In genomic region chr9:69171049-69171448, GRCh38 we compare ENCODE assay signal across 14 cellular contexts. TPM values are rescaled to one million over a fixed set of nuclear protein-coding genes. Genes with fewer than 3 reads are reported as not detected.
DNase-seq lines count a peak whose midpoint lies in the region; ATAC-seq, FAIRE-seq and TF ChIP-seq lines count a peak whose summit lies in the region.
"Had no signal": no experiment of that assay in that cellular context is flagged by ENCODE, and none has a peak within 500 bp of the region (broad histone marks: within the 10 kb centered on the region; RNA-seq: fewer than 3 reads in every experiment).

No MANE protein-coding gene starts in this region.

- H3K9me1 ChIP-seq in K562 (ENCODE audit: control insufficient read depth, insufficient read depth, low read length): no peaks in the 10 kb centered on the region

- H3K4me3 ChIP-seq in left ventricle myocardium inferior: no peak overlapping the region
- H3K4me3 ChIP-seq in K562: no peak overlapping the region
- H3K4me3 ChIP-seq in vagina: no peak overlapping the region
- H3K4me3 ChIP-seq: adrenal gland had no signal

- peak; percentile 76; the same call in 1 of the 2 replicates for TF ChIP-seq EP300 in K562 (IDR thresholded peaks at IDR 0.05; ENCODE audit: low read length)

- peaks cover 43% of the 10 kb centered on the region for H3K4me1 Mint-ChIP-seq in activated T-cell treated with anti-CD3 and anti-CD28 coated beads, Interleukin-2, amount 50 U/mL, for 24 hours (ENCODE audit: low read depth)

- DNase-seq in left ventricle myocardium inferior (no peak), Right ventricle myocardium superior (no peak), K562 (ENCODE audit: extremely low read depth in 1 of 4, low spot score in 3 of 4) (peak in 3 of 4 experiments; percentile 17 to 85 (median 71)), islet precursor cell (peak; percentile 75), vagina (ENCODE audit: extremely low spot score in 2 of 2) (no peak), NCI-H1436 (lab: John Stamatoyannopoulos, UW) (no peak), NCI-H1930 (lab: John Stamatoyannopoulos, UW) (no peak)
- DNase-seq in activated T-cell treated with anti-CD3 and anti-CD28 coated beads, Interleukin-2, amount 50 U/mL, for 24 hours: no peak
- DNase-seq: activated T-cell treated with anti-CD3 and anti-CD28 coated beads, Interleukin-2, amount 50 U/mL, for 1 hour; adrenal gland; effector CD4-positive, alpha-beta T cell; NCI-H1048; NCI-H69; stimulated activated CD4-positive, alpha-beta T cell treated with anti-CD3 and anti-CD28 coated beads, Interleukin-1b, Interleukin-23, amount 100 ng/mL, for 48 hours had no signal

- no peaks in the 10 kb centered on the region for H3K27me3 ChIP-seq in left ventricle myocardium inferior (ENCODE audit: low read depth)
- no peaks in the 10 kb centered on the region for H3K27me3 ChIP-seq in K562 (ENCODE audit: control insufficient read depth in 2 of 2, insufficient read depth in 2 of 2, low read length in 2 of 2)
- no peaks in the 10 kb centered on the region for H3K27me3 ChIP-seq in vagina
- H3K27me3 ChIP-seq: adrenal gland had no signal

- no peak for TF ChIP-seq CTCF in left ventricle myocardium inferior (IDR thresholded peaks at IDR 0.05; ENCODE audit: borderline replicate concordance)
- no peak for TF ChIP-seq CTCF in K562 (IDR thresholded peaks at IDR 0.05 in 2 of 3, conservative IDR thresholded peaks at IDR 0.05 in 1 of 3; ENCODE audit: insufficient read depth in 2 of 3, low read depth in 1 of 3, low read length in 3 of 3)
- TF ChIP-seq CTCF in vagina (IDR thresholded peaks at IDR 0.05): no peak

- FAIRE-seq in K562 (lab: Jason Lieb, UNC): peak; percentile 90

- H2AFZ ChIP-seq in K562 (ENCODE audit: low read depth, low read length): no peak overlapping the region

- TF ChIP-seq POLR2A in K562 (conservative IDR thresholded peaks at IDR 0.05) (no peak), vagina (IDR thresholded peaks at IDR 0.05) (no peak)

- intact Hi-C loops in left ventricle myocardium inferior (cut with micrococcal nuclease) (no loop called here), Right ventricle myocardium superior (cut with DNase I) (loop anchor here (2.0 kb wide), 1 partner anchor 28 kb away; no protein-coding TSS in a partner anchor), K562 (cut with micrococcal nuclease) (no loop called here), vagina (cut with DNase I) (loop anchor here (5.0 kb wide), 1 partner anchor 39 kb away; no protein-coding TSS in a partner anchor)

- H3K9me3 Mint-ChIP-seq in activated T-cell treated with anti-CD3 and anti-CD28 coated beads, Interleukin-2, amount 50 U/mL, for 24 hours: no peaks in the 10 kb centered on the region

- H3K27ac Mint-ChIP-seq in activated T-cell treated with anti-CD3 and anti-CD28 coated beads, Interleukin-2, amount 50 U/mL, for 24 hours: no peak overlapping the region

- H3K36me3 Mint-ChIP-seq in activated T-cell treated with anti-CD3 and anti-CD28 coated beads, Interleukin-2, amount 50 U/mL, for 24 hours (ENCODE audit: low read depth): no peaks in the 10 kb centered on the region

- peak overlapping the region; percentile 57 for H3K4me2 ChIP-seq in K562 (ENCODE audit: insufficient read depth, low read length)

- no peak overlapping the region for H3K4me3 Mint-ChIP-seq in activated T-cell treated with anti-CD3 and anti-CD28 coated beads, Interleukin-2, amount 50 U/mL, for 24 hours

- peak overlapping the region; percentile 61 for H3K27ac ChIP-seq in left ventricle myocardium inferior (replicated peaks)
- peak overlapping the region; percentile 47 for H3K27ac ChIP-seq in K562 (ENCODE audit: extremely low read depth, low read depth, low read length)
- peak overlapping the region; percentile 2 for H3K27ac ChIP-seq in vagina
- H3K27ac ChIP-seq: adrenal gland had no signal

- CTCF ChIA-PET in K562 (lab: Yijun Ruan, JAX; ENCODE audit: low intra/inter-chr PET ratio): no interaction called here

- peaks cover 57% of the 10 kb centered on the region for H3K4me1 ChIP-seq in left ventricle myocardium inferior
- H3K4me1 ChIP-seq in K562 (replicated peaks in 1 of 2; ENCODE audit: control insufficient read depth in 2 of 2, insufficient read depth in 2 of 2, low read length in 2 of 2): peaks cover 21 to 48% of the 10 kb centered on the region in 2 experiments
- H3K4me1 ChIP-seq in vagina: peaks cover 26% of the 10 kb centered on the region

- 0% methylated on average over 7 of the region's 7 CpGs for WGBS in K562 (ENCODE audit: insufficient coverage, low coverage, missing lambda C conversion rate)

- peaks cover 19% of the 10 kb centered on the region; the same call in 2 of the 3 replicates for H3K79me2 ChIP-seq in K562 (ENCODE audit: control insufficient read depth, insufficient read depth, low read length)

- H4K20me1 ChIP-seq in K562 (replicated peaks; ENCODE audit: control insufficient read depth, insufficient read depth, low read length): no peaks in the 10 kb centered on the region; the same call in 1 of the 2 replicates

- no TSS peak for BruUV-seq in K562 (replicated peaks; lab: Mats Ljungman, UMichigan)

- H3K9ac ChIP-seq in K562 (ENCODE audit: insufficient read depth in 1 of 2, low read depth in 2 of 2, low read length in 2 of 2): no peak overlapping the region

- H3K36me3 ChIP-seq in left ventricle myocardium inferior: no peaks in the 10 kb centered on the region
- H3K36me3 ChIP-seq in K562 (ENCODE audit: control insufficient read depth, insufficient read depth, low read length): no peaks in the 10 kb centered on the region
- H3K36me3 ChIP-seq in vagina: no peaks in the 10 kb centered on the region
- H3K36me3 ChIP-seq: adrenal gland had no signal

- POLR2A ChIA-PET in K562 (lab: Yijun Ruan, JAX): interaction anchor here (0.5 to 1.0 kb wide), 4 partner anchors 16 to 134 kb away, joined by 3 read pairs; no protein-coding TSS in a partner anchor

- H3K9me3 ChIP-seq in left ventricle myocardium inferior (replicated peaks) (no peaks in the 10 kb centered on the region), K562 (replicated peaks; ENCODE audit: control insufficient read depth, insufficient read depth, low read depth, low read length) (no peaks in the 10 kb centered on the region), vagina (no peaks in the 10 kb centered on the region)
- H3K9me3 ChIP-seq: adrenal gland had no signal

- no peak for ATAC-seq in Right ventricle myocardium superior (ENCODE audit: poor library complexity)
- ATAC-seq in K562: peak; percentile 66

- H3K27me3 Mint-ChIP-seq in activated T-cell treated with anti-CD3 and anti-CD28 coated beads, Interleukin-2, amount 50 U/mL, for 24 hours: peaks cover 48% of the 10 kb centered on the region

- no peak for TF ChIP-seq RAD21 in K562 (CRISPR knock-in tag; conservative IDR thresholded peaks at IDR 0.05 in 1 of 2, IDR thresholded peaks at IDR 0.05 in 1 of 2)

- in situ Hi-C loops in K562 (cut with MboI): no loop called here

TF ChIP-seq in K562, 482 proteins besides CTCF, POLR2A, EP300 and RAD21 (continues in another document):
- TF ChIP-seq PTRF (tag; IDR thresholded peaks at IDR 0.05): no peak

RNA-seq across cellular contexts. Expression of gene TJP2, which starts 3.0 kb away (rescaled TPM):
- 130 TPM for total RNA-seq in left ventricle myocardium inferior
- 116 TPM for total RNA-seq in Right ventricle myocardium superior
- total RNA-seq in K562 (2011; cell fraction: chromatin; rRNA removed; ENCODE audit: low replicate concordance): 65.2 and 119 TPM in 2 replicates
- total RNA-seq in K562 (2011; cell fraction: nucleolus; rRNA removed): 35.0 and 35.9 TPM in 2 replicates
- total RNA-seq in K562 (2011; cell fraction: nucleoplasm; rRNA removed): 57.6 and 73.1 TPM in 2 replicates
- 14.9 and 18.5 TPM in 2 replicates for total RNA-seq in K562 (2014; rRNA removed)
- total RNA-seq in K562 (2014; rRNA removed; fragmentation: Illumina TruSeq; extraction: Trizol): 16.8 and 17.4 TPM in 2 replicates
- 13.3 and 14.0 TPM in 2 replicates for total RNA-seq in K562 (2015; rRNA removed; fragmentation: Illumina TruSeq; extraction: Trizol)
- total RNA-seq in K562 (2021): 17.7 and 19.4 TPM in 2 replicates
- 24.1 TPM in 2 replicates for polyA plus RNA-seq in K562 (2011; rRNA removed)
- 8.9 and 13.3 TPM in 2 replicates for polyA plus RNA-seq in K562 (2011; cell fraction: cytosol; rRNA removed)
- 34.6 and 49.8 TPM in 2 replicates for polyA plus RNA-seq in K562 (2011; cell fraction: nucleus; rRNA removed)
- polyA plus RNA-seq in K562 (2012): 15.6 and 17.7 TPM in 2 replicates
- polyA plus RNA-seq in K562 (2014; fragmentation: Illumina TruSeq; extraction: Trizol): 13.1 and 17.2 TPM in 2 replicates
- polyA plus RNA-seq in K562 (2014; fragmentation: Nextera tagmentation; extraction: Ambion mirVana): 1 to 10 TPM; 4.0 to 4.5 TPM
- polyA plus RNA-seq in K562 (2014; rRNA removed): 12.8 and 13.4 TPM in 2 replicates
- 20.1 and 27.5 TPM in 2 replicates for polyA minus RNA-seq in K562 (2011; rRNA and poly(A)+ RNA removed)
- polyA minus RNA-seq in K562 (2011; cell fraction: cytosol; rRNA and poly(A)+ RNA removed): 14.5 and 14.7 TPM in 2 replicates
- 13.7 and 25.8 TPM in 2 replicates for polyA minus RNA-seq in K562 (2011; cell fraction: nucleus; rRNA and poly(A)+ RNA removed)
- 68.3 TPM for total RNA-seq in vagina

Comparison
In these comparisons a context has a peak if more than half of its experiments do, and no peak if none do; other contexts are left out.
1. intact Hi-C loops: an anchor here in Right ventricle myocardium superior (2.0 kb wide) and vagina (5.0 kb wide); none called in left ventricle myocardium inferior and K562.
2. DNase-seq: peak in K562 (3 of 4) and islet precursor cell (single experiment); none in left ventricle myocardium inferior (single experiment), Right ventricle myocardium superior (single experiment), vagina (0 of 2), activated T-cell treated with anti-CD3 and anti-CD28 coated beads, Interleukin-2, amount 50 U/mL, for 24 hours (single experiment), NCI-H1436 (single experiment) and NCI-H1930 (0 of 2).
3. H3K27ac ChIP-seq: peak in every context shown above with its lines; median percentile 61 in left ventricle myocardium inferior; 47 in K562; 2 in vagina.